In the genomic region with DNA sequence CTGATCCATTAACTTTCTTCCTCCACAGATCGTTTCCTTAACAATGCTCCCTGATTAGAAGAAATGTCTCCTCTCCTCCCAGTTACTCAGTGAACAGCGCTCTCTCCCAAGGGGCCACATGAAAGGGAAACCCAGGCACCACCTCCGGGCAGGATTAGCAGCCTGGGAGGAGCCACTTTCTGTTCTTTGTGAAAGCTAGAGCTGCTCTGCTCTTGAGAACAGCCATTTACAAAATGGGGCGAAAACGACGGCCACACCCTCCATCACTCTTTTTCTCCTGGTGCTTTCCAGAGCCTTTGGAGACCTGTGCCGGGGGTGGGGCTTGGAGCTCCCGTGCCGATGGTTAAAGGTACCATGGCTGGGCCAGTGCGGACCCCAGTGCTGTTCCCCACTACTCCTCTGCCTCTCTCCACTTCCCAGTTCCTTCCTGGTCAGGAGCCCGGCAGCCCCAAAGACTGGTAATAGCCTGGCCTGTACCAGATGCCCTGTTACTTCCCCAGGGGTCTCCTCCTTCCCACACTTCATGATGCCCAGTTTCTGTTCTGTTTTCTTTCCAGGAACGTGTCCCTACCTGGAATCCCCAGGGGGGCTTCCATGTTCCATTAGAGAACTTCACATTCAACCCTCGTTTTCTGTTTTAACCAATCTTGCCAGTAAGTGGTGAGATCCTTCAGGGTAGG, we compare ENCODE assay signal across 1 cellular context.
TF ChIP-seq lines count a peak whose summit lies in the region.

No MANE protein-coding gene starts in this region.

TF ChIP-seq in H1, 55 proteins besides CTCF, POLR2A, EP300 and RAD21 (continued from another document):
- TF ChIP-seq CHD7 (IDR thresholded peaks at IDR 0.05; ENCODE audit: insufficient replicate concordance, low read length), result peak; percentile 25
- TF ChIP-seq SUZ12 (IDR thresholded peaks at IDR 0.05; ENCODE audit: low read length), result no peak
- TF ChIP-seq YY1 (IDR thresholded peaks at IDR 0.05; ENCODE audit: low read depth, low read length), result peak; percentile 85
- TF ChIP-seq TCF12 (IDR thresholded peaks at IDR 0.05; ENCODE audit: low read depth, low read length), result no peak
